ENCODE assay signal across 11 cellular contexts in genomic region chr2:112640800-112641675, GRCh38. TPM values are rescaled to one million over a fixed set of nuclear protein-coding genes. Genes with fewer than 3 reads are reported as not detected.
DNase-seq lines count a peak whose midpoint lies in the region; ATAC-seq, FAIRE-seq and TF ChIP-seq lines count a peak whose summit lies in the region.
"Had no signal": no experiment of that assay in that cellular context is flagged by ENCODE, and none has a peak within 500 bp of the region (broad histone marks: within the 10 kb centered on the region; RNA-seq: fewer than 3 reads in every experiment).

No MANE protein-coding gene starts in this region.

- H3K4me2 ChIP-seq in GM12878 (ENCODE audit: control insufficient read depth, insufficient read depth), result no peak overlapping the region

- H3K27ac ChIP-seq in GM12878 (ENCODE audit: control insufficient read depth, insufficient read depth), result no peak overlapping the region
- no peak overlapping the region for H3K27ac ChIP-seq in naive thymus-derived CD4-positive, alpha-beta T cell (ENCODE audit: low read depth, low read length)

- WGBS in GM12878 (ENCODE audit: insufficient coverage, insufficient replicate concordance, low lambda C conversion rate, missing lambda C conversion rate), result 41% methylated on average over 8 of the region's 8 CpGs

- TF ChIP-seq EP300 in GM12878 (IDR thresholded peaks at IDR 0.05; ENCODE audit: borderline replicate concordance in 1 of 2, control insufficient read depth in 1 of 2, low read depth in 2 of 2, low read length in 2 of 2), result no peak

- intact Hi-C loops in GM12878 (cut with micrococcal nuclease; ENCODE audit: unreplicated experiment), result no loop called here
- intact Hi-C loops in naive thymus-derived CD4-positive, alpha-beta T cell (cut with micrococcal nuclease), result loop anchor here in 1 of 2 donors (1.0 to 10.0 kb wide), 5 partner anchors 10 to 1964 kb away; partner anchors contain the start of genes BUB1, PSD4 and ZC3H6

- RAD21 ChIA-PET in GM12878 (lab: Charles Lee; ENCODE audit: unreplicated experiment), result interaction anchor here (0.7 to 9.9 kb wide), 5 partner anchors 9 to 84 kb away, joined by 3 to 117 read pairs (median 3); no protein-coding TSS in a partner anchor

- H4K20me1 ChIP-seq in GM12878 (ENCODE audit: control insufficient read depth, insufficient read depth), result no peaks in the 10 kb centered on the region

- no peak overlapping the region for H3K9ac ChIP-seq in GM12878 (ENCODE audit: control insufficient read depth, insufficient read depth, low read length)

- no peak for TF ChIP-seq RAD21 in GM12878 (IDR thresholded peaks at IDR 0.05; ENCODE audit: insufficient read depth, low read depth, low read length)

- H3K4me3 Mint-ChIP-seq in naive thymus-derived CD4-positive, alpha-beta T cell, result no peak overlapping the region
- H3K4me3 Mint-ChIP-seq: mesothelial cell of epicardium had no signal

- in situ Hi-C loops in GM12878 (cut with MboI), result no loop called here

- no peaks in the 10 kb centered on the region for H3K9me3 Mint-ChIP-seq in naive thymus-derived CD4-positive, alpha-beta T cell
- H3K9me3 Mint-ChIP-seq: mesothelial cell of epicardium had no signal

- H3K27me3 ChIP-seq in BJ (ENCODE audit: control insufficient read depth, insufficient read depth, low read length), result no peaks in the 10 kb centered on the region
- peaks cover 0 to 2% of the 10 kb centered on the region in 2 experiments; a peak in 2 of 4 replicates for H3K27me3 ChIP-seq in GM12878 (replicated peaks in 1 of 2; ENCODE audit: control insufficient read depth in 2 of 2, insufficient read depth in 2 of 2, low read length in 1 of 2)
- H3K27me3 ChIP-seq in naive thymus-derived CD4-positive, alpha-beta T cell (ENCODE audit: control insufficient read depth in 2 of 2, insufficient read depth in 2 of 2, low read length in 2 of 2), result no peaks in the 10 kb centered on the region

- H3K4me3 ChIP-seq in BJ (ENCODE audit: low read depth, low read length), result no peak overlapping the region
- no peak overlapping the region for H3K4me3 ChIP-seq in GM12878
- no peak overlapping the region for H3K4me3 ChIP-seq in naive thymus-derived CD4-positive, alpha-beta T cell (ENCODE audit: low read length)

- FAIRE-seq in HTR-8/SVneo (lab: Jason Lieb, UNC) (no peak), GM12878 (lab: Jason Lieb, UNC) (no peak)

- peaks cover 24 to 73% (median 34%) of the 10 kb centered on the region in 7 donors for H3K4me1 Mint-ChIP-seq in naive thymus-derived CD4-positive, alpha-beta T cell

- H3K9me3 ChIP-seq in GM12878 (replicated peaks; ENCODE audit: control insufficient read depth, insufficient read depth, low read length), result no peaks in the 10 kb centered on the region
- H3K9me3 ChIP-seq in naive thymus-derived CD4-positive, alpha-beta T cell (ENCODE audit: control insufficient read depth in 2 of 3, low read length in 3 of 3), result no peaks in the 10 kb centered on the region

- BruUV-seq in GM12878 (replicated peaks; lab: Mats Ljungman, UMichigan), result no TSS peak

- SMC1A ChIA-PET in GM12878 (lab: Charles Lee; ENCODE audit: uncharacterized antibody, unreplicated experiment), result interaction anchor here (0.6 to 9.1 kb wide), 7 partner anchors 9 to 90 kb away, joined by 3 to 118 read pairs (median 3); no protein-coding TSS in a partner anchor

- no peaks in the 10 kb centered on the region for H3K27me3 Mint-ChIP-seq in naive thymus-derived CD4-positive, alpha-beta T cell

- H3K4me1 ChIP-seq in GM12878 (ENCODE audit: control insufficient read depth, insufficient read depth, low read length), result peaks cover 16% of the 10 kb centered on the region
- peaks cover 18 to 27% of the 10 kb centered on the region in 2 donors for H3K4me1 ChIP-seq in naive thymus-derived CD4-positive, alpha-beta T cell (ENCODE audit: control insufficient read depth in 2 of 2, insufficient read depth in 2 of 2, low read length in 2 of 2)

- H3K36me3 ChIP-seq in BJ (ENCODE audit: control insufficient read depth, insufficient read depth, low read length), result no peaks in the 10 kb centered on the region
- no peaks in the 10 kb centered on the region for H3K36me3 ChIP-seq in GM12878 (ENCODE audit: control insufficient read depth in 2 of 2, insufficient read depth in 2 of 2, low read length in 1 of 2)
- H3K36me3 ChIP-seq in naive thymus-derived CD4-positive, alpha-beta T cell (ENCODE audit: control insufficient read depth in 2 of 3, insufficient read depth in 3 of 3, low read length in 3 of 3), result peaks cover 0 to 7% (median 0%) of the 10 kb centered on the region in 3 experiments

- POLR2A ChIA-PET in BJ (lab: Charles Lee), result interaction anchor here (0.7 kb wide), 1 partner anchor 51 kb away, joined by 4 read pairs; no protein-coding TSS in a partner anchor
- POLR2A ChIA-PET in GM12878 (lab: Charles Lee), result interaction anchor here (0.5 to 8.9 kb wide), 4 partner anchors 10 to 84 kb away, joined by 3 to 143 read pairs (median 4); no protein-coding TSS in a partner anchor
- POLR2A ChIA-PET in naive thymus-derived CD4-positive, alpha-beta T cell (lab: Charles Lee), result interaction anchor here (0.6 to 10.0 kb wide), 2 partner anchors 11 to 69 kb away, joined by 9 to 418 read pairs; no protein-coding TSS in a partner anchor

- CTCF ChIA-PET in BJ (lab: Yijun Ruan, JAX) (interaction anchor here (7.3 kb wide), 1 partner anchor 13 kb away, joined by 83 read pairs; no protein-coding TSS in a partner anchor), GM12878 (lab: Yijun Ruan, JAX) (interaction anchor here (1.1 to 9.7 kb wide), 4 partner anchors 12 to 244 kb away, joined by 3 to 155 read pairs (median 4); no protein-coding TSS in a partner anchor)
- CTCF ChIA-PET in naive thymus-derived CD4-positive, alpha-beta T cell (lab: Charles Lee), result interaction anchor here (1.0 to 2.3 kb wide), 2 partner anchors 10 to 13 kb away, joined by 3 to 10 read pairs; no protein-coding TSS in a partner anchor

- H3K27ac Mint-ChIP-seq in naive thymus-derived CD4-positive, alpha-beta T cell, result peak overlapping the region in 5 of 9 donors; percentile 15 to 59 (median 32)
- H3K27ac Mint-ChIP-seq: mesothelial cell of epicardium had no signal

- no peak overlapping the region for H2AFZ ChIP-seq in GM12878 (ENCODE audit: control insufficient read depth, low read depth, low read length)

- TF ChIP-seq POLR2A in GM12878 (IDR thresholded peaks at IDR 0.05; ENCODE audit: low read depth, low read length), result no peak

- peaks cover 4% of the 10 kb centered on the region for H3K79me2 ChIP-seq in GM12878 (ENCODE audit: control insufficient read depth, insufficient read depth, low read length)

- H3K36me3 Mint-ChIP-seq in naive thymus-derived CD4-positive, alpha-beta T cell, result peaks cover 0 to 18% (median 0%) of the 10 kb centered on the region in 5 donors
- H3K36me3 Mint-ChIP-seq: mesothelial cell of epicardium had no signal

- TF ChIP-seq CTCF in BJ (IDR thresholded peaks at IDR 0.05; ENCODE audit: insufficient read depth, low read depth, low read length), result no peak
- no peak for TF ChIP-seq CTCF in GM12878 (IDR thresholded peaks at IDR 0.05 in 2 of 3, conservative IDR thresholded peaks at IDR 0.05 in 1 of 3; ENCODE audit: control insufficient read depth in 2 of 3, extremely low read depth in 1 of 3, insufficient read depth in 1 of 3, low read depth in 3 of 3, low read length in 3 of 3)

- ATAC-seq in GM12878, result no peak
- no peak for ATAC-seq in naive thymus-derived CD4-positive, alpha-beta T cell
- no peak for ATAC-seq in GM21825 (IDR thresholded peaks at IDR 0.05; ENCODE audit: unreplicated experiment)
- no peak for ATAC-seq in GM19455 (IDR thresholded peaks at IDR 0.05; ENCODE audit: unreplicated experiment)

- DNase-seq in BJ (ENCODE audit: low read depth) (peak; percentile 67), HTR-8/SVneo (ENCODE audit: insufficient read length, low spot score) (peak; percentile 75), GM12878 (ENCODE audit: low read depth, low spot score) (no peak), DMS53 (lab: John Stamatoyannopoulos, UW) (no peak), NCI-H446 treated with DMSO at 0.1 percent for 48 hours (lab: John Stamatoyannopoulos, UW) (no peak)
- no peak for DNase-seq in naive thymus-derived CD4-positive, alpha-beta T cell
- DNase-seq: activated CD4-positive, alpha-beta T cell treated with anti-CD3 and anti-CD28 coated beads, Interleukin-2, amount 50 U/mL, for 48 hours; NCI-H69 had no signal

RNA-seq across cellular contexts. Expression of gene SLC20A1, which starts 4.7 kb away (rescaled TPM):
- 25.3 and 38.8 TPM in 2 replicates for polyA plus RNA-seq in BJ (2011; rRNA removed)
- polyA minus RNA-seq in BJ (2011; rRNA and poly(A)+ RNA removed), result 19.2 and 28.5 TPM in 2 replicates
- total RNA-seq in GM12878 (2013; cell fraction: nucleolus; rRNA removed), result 175 and 176 TPM in 2 replicates
- 39.0 and 42.2 TPM in 2 replicates for total RNA-seq in GM12878 (2014; rRNA removed)
- total RNA-seq in GM12878 (2014; rRNA removed; fragmentation: Illumina TruSeq; extraction: Trizol), result 40.5 and 41.2 TPM in 2 replicates
- 50.5 and 59.1 TPM in 2 replicates for total RNA-seq in GM12878 (2021)
- polyA plus RNA-seq in GM12878 (2011; ENCODE audit: low read depth), result 20.7 TPM
- polyA plus RNA-seq in GM12878 (2011; rRNA removed), result 45.3 and 48.6 TPM in 2 replicates
- polyA plus RNA-seq in GM12878 (2011; cell fraction: cytosol; rRNA removed), result 43.1 and 43.8 TPM in 2 replicates
- polyA plus RNA-seq in GM12878 (2011; cell fraction: nucleus; rRNA removed), result 72.4 and 78.1 TPM in 2 replicates
- 23.9 and 25.2 TPM in 2 replicates for polyA plus RNA-seq in GM12878 (2012)
- polyA plus RNA-seq in GM12878 (2014; fragmentation: Illumina TruSeq; extraction: Trizol), result 46.8 and 59.1 TPM in 2 replicates
- polyA plus RNA-seq in GM12878 (2014; fragmentation: Nextera tagmentation; extraction: Ambion mirVana), result 10 to 100 TPM; 21.2 to 22.6 TPM
- 37.6 and 39.8 TPM in 2 replicates for polyA plus RNA-seq in GM12878 (2014; rRNA removed)
- 10 to 100 TPM; 46.9 to 49.5 TPM for polyA plus RNA-seq in GM12878 (2016; fragmentation: Nextera tagmentation; extraction: Ambion mirVana)
- polyA minus RNA-seq in GM12878 (2011; rRNA and poly(A)+ RNA removed), result 44.5 and 55.3 TPM in 2 replicates
- polyA minus RNA-seq in GM12878 (2011; cell fraction: cytosol; rRNA and poly(A)+ RNA removed), result 15.6 and 31.7 TPM in 2 replicates
- polyA minus RNA-seq in GM12878 (2011; cell fraction: nucleus; rRNA and poly(A)+ RNA removed), result 40.6 and 63.9 TPM in 2 replicates
- 100 to 1,000 TPM in 3 of 5 experiments, 10 to 100 TPM in 2; 94.4 to 164 (median 120) TPM for total RNA-seq in naive thymus-derived CD4-positive, alpha-beta T cell
- 10 to 100 TPM; 32.8 to 39.3 TPM for polyA plus RNA-seq in naive thymus-derived CD4-positive, alpha-beta T cell

RNA-seq across cellular contexts. Expression of gene CHCHD5, which starts 56.6 kb away (rescaled TPM):
- polyA plus RNA-seq in BJ (2011; rRNA removed), result 8.1 and 14.9 TPM in 2 replicates
- 14.2 and 15.1 TPM in 2 replicates for polyA minus RNA-seq in BJ (2011; rRNA and poly(A)+ RNA removed)
- total RNA-seq in GM12878 (2013; cell fraction: nucleolus; rRNA removed), result 9.8 and 9.9 TPM in 2 replicates
- total RNA-seq in GM12878 (2014; rRNA removed), result 25.7 and 37.2 TPM in 2 replicates
- total RNA-seq in GM12878 (2014; rRNA removed; fragmentation: Illumina TruSeq; extraction: Trizol), result 21.5 and 22.9 TPM in 2 replicates
- total RNA-seq in GM12878 (2021), result 40.6 and 43.1 TPM in 2 replicates
- polyA plus RNA-seq in GM12878 (2011; ENCODE audit: low read depth), result 46.5 TPM
- 10.0 and 18.5 TPM in 2 replicates for polyA plus RNA-seq in GM12878 (2011; rRNA removed)
- polyA plus RNA-seq in GM12878 (2011; cell fraction: cytosol; rRNA removed), result 40.1 and 40.5 TPM in 2 replicates
- 25.8 and 29.2 TPM in 2 replicates for polyA plus RNA-seq in GM12878 (2011; cell fraction: nucleus; rRNA removed)
- polyA plus RNA-seq in GM12878 (2012), result 52.2 and 53.0 TPM in 2 replicates
- polyA plus RNA-seq in GM12878 (2014; fragmentation: Illumina TruSeq; extraction: Trizol), result 2.7 and 16.4 TPM in 2 replicates
- 10 to 100 TPM; 65.1 to 85.6 TPM for polyA plus RNA-seq in GM12878 (2014; fragmentation: Nextera tagmentation; extraction: Ambion mirVana)
- 47.4 and 56.8 TPM in 2 replicates for polyA plus RNA-seq in GM12878 (2014; rRNA removed)
- polyA plus RNA-seq in GM12878 (2016; fragmentation: Nextera tagmentation; extraction: Ambion mirVana), result 100 to 1,000 TPM; 104 to 118 TPM
- polyA minus RNA-seq in GM12878 (2011; rRNA and poly(A)+ RNA removed), result 5.1 and 8.6 TPM in 2 replicates
- polyA minus RNA-seq in GM12878 (2011; cell fraction: cytosol; rRNA and poly(A)+ RNA removed), result 2.8 and 6.3 TPM in 2 replicates
- 3.5 and 5.1 TPM in 2 replicates for polyA minus RNA-seq in GM12878 (2011; cell fraction: nucleus; rRNA and poly(A)+ RNA removed)
- 10 to 100 TPM; 17.4 to 31.9 (median 21.1) TPM for total RNA-seq in naive thymus-derived CD4-positive, alpha-beta T cell
- 10 to 100 TPM; 35.3 to 67.3 TPM for polyA plus RNA-seq in naive thymus-derived CD4-positive, alpha-beta T cell

Comparison
In these comparisons a context has a peak if more than half of its experiments do, and no peak if none do; other contexts are left out.
1. DNase-seq: peak in BJ (single experiment) and HTR-8/SVneo (single experiment); none in GM12878 (single experiment), naive thymus-derived CD4-positive, alpha-beta T cell (0 of 9), DMS53 (single experiment) and NCI-H446 treated with DMSO at 0.1 percent for 48 hours (single experiment).